9 cellular contexts compared by ENCODE assay signal in genomic region chr5:133247881-133248642, GRCh38.
A peak's percentile ranks its signal among the peaks of the same experiment; 100 is the strongest.
DNase-seq lines count a peak whose midpoint lies in the region; ATAC-seq and TF ChIP-seq lines count a peak whose summit lies in the region.
"Had no signal": no experiment of that assay in that cellular context is flagged by ENCODE, and none has a peak within 500 bp of the region (broad histone marks: within the 10 kb centered on the region; RNA-seq: fewer than 3 reads in every experiment).

No MANE protein-coding gene starts in this region.

- H3K4me1 Mint-ChIP-seq in endodermal cell = peaks cover 7% of the 10 kb centered on the region
- peaks cover 11% of the 10 kb centered on the region for H3K4me1 Mint-ChIP-seq in osteocyte (ENCODE audit: unreplicated experiment)
- H3K4me1 Mint-ChIP-seq: activated B cell treated with CpG ODN at 0.5 μM for 24 hours had no signal

- H3K36me3 ChIP-seq in endodermal cell (ENCODE audit: control insufficient read depth, insufficient read depth, low read length) = no peaks in the 10 kb centered on the region

- H3K4me3 Mint-ChIP-seq in endodermal cell (no peak overlapping the region), osteocyte (ENCODE audit: unreplicated experiment) (no peak overlapping the region)
- H3K4me3 Mint-ChIP-seq: activated B cell treated with CpG ODN at 0.5 μM for 24 hours had no signal

- H3K9me3 ChIP-seq in endodermal cell (ENCODE audit: control insufficient read depth, low read length) = no peaks in the 10 kb centered on the region

- H3K27ac Mint-ChIP-seq in endodermal cell = no peak overlapping the region
- H3K27ac Mint-ChIP-seq in osteocyte (ENCODE audit: unreplicated experiment) = no peak overlapping the region
- H3K27ac Mint-ChIP-seq: activated B cell treated with CpG ODN at 0.5 μM for 24 hours had no signal

- no peaks in the 10 kb centered on the region for H3K27me3 Mint-ChIP-seq in endodermal cell (ENCODE audit: insufficient read depth)
- H3K27me3 Mint-ChIP-seq in osteocyte (ENCODE audit: unreplicated experiment) = no peaks in the 10 kb centered on the region
- H3K27me3 Mint-ChIP-seq: activated B cell treated with CpG ODN at 0.5 μM for 24 hours had no signal

- no peaks in the 10 kb centered on the region for H3K27me3 ChIP-seq in endodermal cell (ENCODE audit: control insufficient read depth, insufficient read depth, low read length, poor library complexity, severe bottlenecking)

- no peaks in the 10 kb centered on the region for H3K9me3 Mint-ChIP-seq in endodermal cell
- no peaks in the 10 kb centered on the region for H3K9me3 Mint-ChIP-seq in osteocyte (ENCODE audit: unreplicated experiment)
- H3K9me3 Mint-ChIP-seq: activated B cell treated with CpG ODN at 0.5 μM for 24 hours had no signal

- ATAC-seq in HG03432 (IDR thresholded peaks at IDR 0.05; ENCODE audit: unreplicated experiment) (no peak), HG03439 (IDR thresholded peaks at IDR 0.05; ENCODE audit: unreplicated experiment) (no peak), HG02870 (IDR thresholded peaks at IDR 0.05; ENCODE audit: unreplicated experiment) (no peak)

- TF ChIP-seq CTCF in endodermal cell (conservative IDR thresholded peaks at IDR 0.05) (peak; percentile 92), osteocyte (IDR thresholded peaks at IDR 0.05) (peak; percentile 39)

- DNase-seq in ELR (ENCODE audit: low read depth) (peak; percentile 80), NCI-H460 (ENCODE audit: extremely low read depth, low read depth) (peak; percentile 69), endodermal cell (peak; percentile 91), osteocyte (ENCODE audit: extremely low spot score, unreplicated experiment) (no peak), NCI-H524 treated with DMSO at 0.1 percent for 48 hours (lab: John Stamatoyannopoulos, UW) (no peak)
- DNase-seq: activated B cell treated with CpG ODN at 0.5 μM for 24 hours had no signal

- 68 to 73% methylated on average over 3 to 6 of the region's 6 CpGs for WGBS in endodermal cell (ENCODE audit: insufficient coverage in 1 of 2, insufficient read length in 1 of 2), 2 experiments

- H3K36me3 Mint-ChIP-seq in endodermal cell (ENCODE audit: low read depth) (no peaks in the 10 kb centered on the region), osteocyte (ENCODE audit: unreplicated experiment) (no peaks in the 10 kb centered on the region)

- no peak overlapping the region for H3K9ac ChIP-seq in endodermal cell (ENCODE audit: extremely low read depth, low read length, poor library complexity, severe bottlenecking)

- no peaks in the 10 kb centered on the region for H3K4me1 ChIP-seq in endodermal cell (ENCODE audit: control insufficient read depth, insufficient read depth, low read length)

- no peak overlapping the region for H3K4me3 ChIP-seq in endodermal cell (ENCODE audit: low read length)

- H3K27ac ChIP-seq in endodermal cell (ENCODE audit: low read depth, low read length) = no peak overlapping the region

Comparison
In these comparisons a context has a peak if more than half of its experiments do, and no peak if none do; other contexts are left out.
1. DNase-seq: peak in ELR (single experiment), NCI-H460 (single experiment) and endodermal cell (single experiment); none in osteocyte (single experiment) and NCI-H524 treated with DMSO at 0.1 percent for 48 hours (single experiment).